Comparison of ENCODE assay signal across 10 cellular contexts in the genomic region with DNA sequence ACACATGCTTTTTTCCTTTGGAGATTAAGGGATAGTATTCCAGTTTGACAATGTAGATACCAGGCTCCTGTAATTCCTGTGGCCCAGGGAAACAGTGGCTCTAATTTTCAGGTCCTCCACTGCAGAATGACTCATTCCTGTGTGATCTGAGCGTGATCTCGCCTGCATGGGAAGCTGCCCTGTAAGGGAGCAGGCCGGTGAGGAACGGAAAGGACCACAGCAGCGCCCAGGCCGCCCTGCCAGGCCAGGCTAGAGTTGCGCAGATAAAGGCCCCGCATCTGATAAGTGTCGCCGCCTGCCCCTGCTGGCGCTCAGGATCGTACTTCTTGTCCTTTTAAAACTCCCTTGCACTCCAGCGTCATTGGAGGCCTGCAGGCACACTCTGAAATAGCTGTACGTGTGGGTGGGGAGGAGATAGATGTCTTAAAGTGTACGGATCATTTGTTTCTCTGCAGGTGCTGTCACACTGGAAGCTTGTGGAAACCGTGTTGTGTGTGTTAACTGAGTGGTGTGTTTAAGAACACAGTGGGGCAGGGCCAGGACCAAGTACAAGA.
A peak's percentile ranks its signal among the peaks of the same experiment; 100 is the strongest.
DNase-seq lines count a peak whose midpoint lies in the region; ATAC-seq and TF ChIP-seq lines count a peak whose summit lies in the region.
"Had no signal": no experiment of that assay in that cellular context is flagged by ENCODE, and none has a peak within 500 bp of the region (broad histone marks: within the 10 kb centered on the region; RNA-seq: fewer than 3 reads in every experiment).

No MANE protein-coding gene starts in this region.

- H3K9me3 ChIP-seq in PC-3 (ENCODE audit: low read length) (no peaks in the 10 kb centered on the region), muscle layer of colon (ENCODE audit: low read length) (no peaks in the 10 kb centered on the region)
- H3K9me3 ChIP-seq: BLaER1 had no signal

- no TSS peak for BruUV-seq in PC-3 (replicated peaks; lab: Mats Ljungman, UMichigan)

- H3K36me3 ChIP-seq in PC-3 (ENCODE audit: low read depth, low read length) (peaks cover 4% of the 10 kb centered on the region; the same call in 1 of the 2 replicates), muscle layer of colon (ENCODE audit: insufficient read depth, low read length) (peaks cover 9% of the 10 kb centered on the region)
- H3K36me3 ChIP-seq: BLaER1 had no signal

- intact Hi-C loops in PC-3 (cut with micrococcal nuclease) = loop anchor here (1.0 to 5.0 kb wide), 2 partner anchors 15 to 60 kb away; partner anchors contain the start of gene SYNJ2

- H3F3A ChIP-seq in PC-3 (ENCODE audit: low read length, unreplicated experiment) = no peaks in the 10 kb centered on the region

- H4K20me1 ChIP-seq in PC-3 (ENCODE audit: low read length) = no peaks in the 10 kb centered on the region
- H4K20me1 ChIP-seq: BLaER1 had no signal

- peaks cover 11% of the 10 kb centered on the region for H3K79me2 ChIP-seq in PC-3 (ENCODE audit: low read length)

- ATAC-seq in PC-3 (peak; percentile 45), GM19467 (IDR thresholded peaks at IDR 0.05; ENCODE audit: unreplicated experiment) (no peak)

- H3K9ac ChIP-seq in PC-3 (ENCODE audit: low read length) = peak overlapping the region; percentile 80
- H3K9ac ChIP-seq in muscle layer of colon (ENCODE audit: low read length) = no peak overlapping the region
- H3K9ac ChIP-seq: BLaER1 had no signal

- H3K4me2 ChIP-seq in PC-3 (ENCODE audit: low read length) = peak overlapping the region; percentile 67
- H3K4me2 ChIP-seq: BLaER1 had no signal

- DNase-seq in PC-3 = peak; percentile 72
- peak; percentile 82 for DNase-seq in epithelial cell of esophagus (ENCODE audit: low read depth)
- no peak for DNase-seq in cerebellar cortex (ENCODE audit: low spot score)
- DNase-seq in NCI-H446 (lab: John Stamatoyannopoulos, UW) = no peak
- DNase-seq in activated CD4-positive, alpha-beta T cell treated with anti-CD3 and anti-CD28 coated beads for 4 hours = no peak
- DNase-seq: naive B cell had no signal

- 0 out of 2 replicates have a peak overlapping the region, but pooled peaks have one; percentile 27 for H2AFZ ChIP-seq in PC-3 (ENCODE audit: low read length)

- H3K9me2 ChIP-seq in PC-3 (replicated peaks; ENCODE audit: low read length) = no peaks in the 10 kb centered on the region

- POLR2A ChIA-PET in PC-3 (lab: Charles Lee; ENCODE audit: unreplicated experiment) = interaction anchor here (0.6 kb wide), 1 partner anchor 12 kb away, joined by 3 read pairs; no protein-coding TSS in a partner anchor

- H3K27me3 ChIP-seq in PC-3 (ENCODE audit: low read length) = no peaks in the 10 kb centered on the region
- no peaks in the 10 kb centered on the region for H3K27me3 ChIP-seq in muscle layer of colon (ENCODE audit: control insufficient read depth in 1 of 2, insufficient read depth in 2 of 2, low read length in 2 of 2)
- H3K27me3 ChIP-seq: BLaER1 had no signal

- no peak for TF ChIP-seq CTCF in 22Rv1 (IDR thresholded peaks at IDR 0.05)
- no peak for TF ChIP-seq CTCF in PC-3 (conservative IDR thresholded peaks at IDR 0.05; ENCODE audit: low read depth, low read length)
- TF ChIP-seq CTCF in epithelial cell of esophagus (IDR thresholded peaks at IDR 0.05; ENCODE audit: insufficient read depth, low read depth, low read length, missing control alignments) = no peak

- H3K27ac ChIP-seq in 22Rv1 (peak overlapping the region; percentile 37; the same call in 1 of the 2 replicates), PC-3 (ENCODE audit: low read length) (peak overlapping the region; percentile 96), muscle layer of colon (ENCODE audit: low read depth, low read length) (peak overlapping the region; percentile 38)
- H3K27ac ChIP-seq: BLaER1 had no signal

- H3K4me1 ChIP-seq in PC-3 (ENCODE audit: insufficient read depth, low read length) (peaks cover 62% of the 10 kb centered on the region), muscle layer of colon (ENCODE audit: insufficient read depth, low read length) (peaks cover 32% of the 10 kb centered on the region)

- CTCF ChIA-PET in PC-3 (lab: Charles Lee) = no interaction called here

- H3K4me3 ChIP-seq in PC-3 (ENCODE audit: low read length) (no peak overlapping the region), epithelial cell of esophagus (ENCODE audit: low read length) (no peak overlapping the region), muscle layer of colon (ENCODE audit: low read depth in 1 of 2, low read length in 2 of 2) (no peak overlapping the region)
- H3K4me3 ChIP-seq: BLaER1 had no signal

Comparison
In these comparisons a context has a peak if more than half of its experiments do, and no peak if none do; other contexts are left out.
1. H3K27ac ChIP-seq: peak in every context shown above with its lines; median percentile 96 in PC-3; 38 in muscle layer of colon; 37 in 22Rv1.
2. DNase-seq: peak in PC-3 (single experiment) and epithelial cell of esophagus (single experiment); none in cerebellar cortex (single experiment), NCI-H446 (0 of 2) and activated CD4-positive, alpha-beta T cell treated with anti-CD3 and anti-CD28 coated beads for 4 hours (0 of 2).